24 cellular contexts compared by ENCODE assay signal in genomic region chr10:44988957-44989620, GRCh38. TPM values are rescaled to one million over a fixed set of nuclear protein-coding genes. Genes with fewer than 3 reads are reported as not detected.
A peak's percentile ranks its signal among the peaks of the same experiment; 100 is the strongest.
DNase-seq lines count a peak whose midpoint lies in the region; ATAC-seq and TF ChIP-seq lines count a peak whose summit lies in the region.
"Had no signal": no experiment of that assay in that cellular context is flagged by ENCODE, and none has a peak within 500 bp of the region (broad histone marks: within the 10 kb centered on the region; RNA-seq: fewer than 3 reads in every experiment).

No MANE protein-coding gene starts in this region.

- POLR2A ChIA-PET in activated CD4-positive, alpha-beta memory T cell treated with anti-CD3 and anti-CD28 coated beads for 36 hours (lab: Charles Lee), result no interaction called here
- POLR2A ChIA-PET in activated CD4-positive, alpha-beta memory T cell treated with anti-CD3 and anti-CD28 coated beads, Interleukin-2, amount 10 ng/mL, durations not matched to agents 7 days and 5 days (lab: Charles Lee), result no interaction called here
- POLR2A ChIA-PET in IMR-90 (lab: Charles Lee; ENCODE audit: unreplicated experiment) (no interaction called here), GM10248 (lab: Yijun Ruan, JAX) (no interaction called here)

- no peaks in the 10 kb centered on the region for H3K9me3 Mint-ChIP-seq in activated CD4-positive, alpha-beta memory T cell treated with anti-CD3 and anti-CD28 coated beads for 36 hours
- no peaks in the 10 kb centered on the region for H3K9me3 Mint-ChIP-seq in activated CD4-positive, alpha-beta memory T cell treated with anti-CD3 and anti-CD28 coated beads, Interleukin-2, amount 10 ng/mL, durations not matched to agents 7 days and 5 days
- H3K9me3 Mint-ChIP-seq: T-cell had no signal

- H3K4me3 ChIP-seq in IMR-90 (ENCODE audit: insufficient read depth, low read depth, low read length) (no peak overlapping the region), gastroesophageal sphincter (no peak overlapping the region), suprapubic skin (no peak overlapping the region)
- H3K4me3 ChIP-seq: A549, adrenal gland, stomach had no signal

- no peaks in the 10 kb centered on the region for H3K9me3 ChIP-seq in IMR-90 (ENCODE audit: control insufficient read depth, insufficient read depth, low read length)
- H3K9me3 ChIP-seq in gastroesophageal sphincter, result no peaks in the 10 kb centered on the region
- H3K9me3 ChIP-seq in suprapubic skin, result no peaks in the 10 kb centered on the region
- H3K9me3 ChIP-seq: A549, adrenal gland, stomach had no signal

- no peaks in the 10 kb centered on the region for H3K79me1 ChIP-seq in IMR-90 (ENCODE audit: low read depth in 1 of 2, low read length in 2 of 2)

- DNase-seq in activated CD4-positive, alpha-beta memory T cell treated with anti-CD3 and anti-CD28 coated beads for 36 hours, result peak; percentile 3
- DNase-seq in activated CD4-positive, alpha-beta memory T cell treated with anti-CD3 and anti-CD28 coated beads, Interleukin-2, amount 10 ng/mL, durations not matched to agents 7 days and 5 days, result no peak
- no peak for DNase-seq in IMR-90
- peak; percentile 43 to 48 for DNase-seq in suprapubic skin (ENCODE audit: low spot score in 2 of 2)
- DNase-seq in germinal center (ENCODE audit: low spot score), result no peak
- DNase-seq in GM10248 (ENCODE audit: extremely low spot score), result no peak
- DNase-seq in NCI-H187 treated with DMSO at 0.1 percent for 48 hours (lab: John Stamatoyannopoulos, UW), result no peak
- DNase-seq: activated CD4-positive, alpha-beta T cell treated with anti-CD3 and anti-CD28 coated beads for 48 hours; activated gamma-delta T cell treated with Interleukin-2 at 50 U/mL for 16 hours; central memory CD4-positive, alpha-beta T cell; erythroblast; foreskin melanocyte; midbrain; NCI-H2171 treated with DMSO at 0.1 percent for 48 hours; NCI-H82; PC-3; SIG-M5; stimulated activated CD4-positive, alpha-beta T cell treated with anti-CD3 and anti-CD28 coated beads, Interleukin-4, amount 100 ng/mL, for 4 hours; stomach had no signal

- H3K27me3 ChIP-seq in IMR-90 (ENCODE audit: control insufficient read depth, insufficient read depth, low read length), result no peaks in the 10 kb centered on the region
- no peaks in the 10 kb centered on the region for H3K27me3 ChIP-seq in gastroesophageal sphincter
- H3K27me3 ChIP-seq in suprapubic skin, result no peaks in the 10 kb centered on the region
- H3K27me3 ChIP-seq: adrenal gland, stomach had no signal

- no peaks in the 10 kb centered on the region for H3K4me1 Mint-ChIP-seq in activated CD4-positive, alpha-beta memory T cell treated with anti-CD3 and anti-CD28 coated beads for 36 hours (ENCODE audit: low read depth)
- H3K4me1 Mint-ChIP-seq in activated CD4-positive, alpha-beta memory T cell treated with anti-CD3 and anti-CD28 coated beads, Interleukin-2, amount 10 ng/mL, durations not matched to agents 7 days and 5 days, result peaks cover 2% of the 10 kb centered on the region

- no TSS peak for BruUV-seq in IMR-90 (replicated peaks; lab: Mats Ljungman, UMichigan)

- peaks cover 2% of the 10 kb centered on the region for H3K27me3 Mint-ChIP-seq in activated CD4-positive, alpha-beta memory T cell treated with anti-CD3 and anti-CD28 coated beads for 36 hours
- H3K27me3 Mint-ChIP-seq in activated CD4-positive, alpha-beta memory T cell treated with anti-CD3 and anti-CD28 coated beads, Interleukin-2, amount 10 ng/mL, durations not matched to agents 7 days and 5 days, result peaks cover 6% of the 10 kb centered on the region
- H3K27me3 Mint-ChIP-seq: progenitor cell of endocrine pancreas had no signal

- H3K27ac Mint-ChIP-seq in activated CD4-positive, alpha-beta memory T cell treated with anti-CD3 and anti-CD28 coated beads for 36 hours, result no peak overlapping the region
- no peak overlapping the region for H3K27ac Mint-ChIP-seq in activated CD4-positive, alpha-beta memory T cell treated with anti-CD3 and anti-CD28 coated beads, Interleukin-2, amount 10 ng/mL, durations not matched to agents 7 days and 5 days
- H3K27ac Mint-ChIP-seq: T-cell had no signal

- dilution Hi-C loops in IMR-90 (cut with HindIII; ENCODE audit: low sequenced_read_pairs, unreplicated experiment), result no loop called here

- no peak overlapping the region for H3K56ac ChIP-seq in IMR-90 (ENCODE audit: extremely low read depth, insufficient read depth, low read length)

- peak overlapping the region; percentile 48; the same call in 1 of the 2 replicates for H2BK20ac ChIP-seq in IMR-90 (ENCODE audit: low read depth, low read length)

- TF ChIP-seq RAD21 in IMR-90 (IDR thresholded peaks at IDR 0.05; ENCODE audit: low read length), result no peak

- TF ChIP-seq EP300 in gastroesophageal sphincter (IDR thresholded peaks at IDR 0.05) (no peak), suprapubic skin (IDR thresholded peaks at IDR 0.05) (no peak)

- peak overlapping the region; percentile 46; the same call in 1 of the 2 replicates for H3K4ac ChIP-seq in IMR-90 (ENCODE audit: low read depth, low read length)

- H3K27ac ChIP-seq in IMR-90 (ENCODE audit: insufficient read depth, low read length) (no peak overlapping the region), gastroesophageal sphincter (peak overlapping the region in 3 of 4 donors; percentile 64 to 95 (median 94)), suprapubic skin (no peak overlapping the region)
- H3K27ac ChIP-seq: A549 had no signal

- H3K18ac ChIP-seq in IMR-90 (ENCODE audit: low read depth, low read length), result peak overlapping the region; percentile 21; the same call in 1 of the 2 replicates

- ATAC-seq in IMR-90 (ENCODE audit: low read depth) (no peak), gastroesophageal sphincter (no peak)
- ATAC-seq: A549, PC-3, T-cell had no signal

- no peaks in the 10 kb centered on the region for H3K36me3 Mint-ChIP-seq in activated CD4-positive, alpha-beta memory T cell treated with anti-CD3 and anti-CD28 coated beads for 36 hours
- no peaks in the 10 kb centered on the region for H3K36me3 Mint-ChIP-seq in activated CD4-positive, alpha-beta memory T cell treated with anti-CD3 and anti-CD28 coated beads, Interleukin-2, amount 10 ng/mL, durations not matched to agents 7 days and 5 days (ENCODE audit: low read depth)
- H3K36me3 Mint-ChIP-seq: T-cell had no signal

- no peak overlapping the region for H3K4me2 ChIP-seq in IMR-90 (ENCODE audit: low read depth, low read length)
- H3K4me2 ChIP-seq: A549 had no signal

- H3K23ac ChIP-seq in IMR-90 (ENCODE audit: low read depth, low read length), result no peak overlapping the region

- peak overlapping the region; percentile 74; the same call in 2 of the 3 replicates for H2BK15ac ChIP-seq in IMR-90 (ENCODE audit: low read depth, low read length)

- peaks cover 41% of the 10 kb centered on the region for H3K9me1 ChIP-seq in IMR-90 (ENCODE audit: insufficient read depth, low read length)

- TF ChIP-seq POLR2A in IMR-90 (IDR thresholded peaks at IDR 0.05; ENCODE audit: low read depth, low read length) (no peak), gastroesophageal sphincter (IDR thresholded peaks at IDR 0.05) (no peak), suprapubic skin (IDR thresholded peaks at IDR 0.05) (no peak)

- 88% methylated on average over 5 of the region's 10 CpGs; no CpG with 5 or more reads in 1 of the 2 experiments for WGBS in IMR-90 (ENCODE audit: extremely low coverage in 2 of 2, insufficient read length in 1 of 2), 2 experiments
- 80 to 92% methylated on average over 1 to 6 of the region's 10 CpGs for WGBS in gastroesophageal sphincter (ENCODE audit: low coverage in 1 of 2), 2 donors
- 94% methylated on average over 10 of the region's 10 CpGs for WGBS in suprapubic skin

- peak overlapping the region; percentile 89; the same call in 1 of the 2 replicates for H2AK5ac ChIP-seq in IMR-90 (ENCODE audit: low read depth, low read length)

- H3K9ac ChIP-seq in IMR-90 (ENCODE audit: low read depth, low read length), result no peak overlapping the region

- peak overlapping the region; percentile 64 for H2BK120ac ChIP-seq in IMR-90 (ENCODE audit: low read depth, low read length)

- TF ChIP-seq CTCF in IMR-90 (conservative IDR thresholded peaks at IDR 0.05; ENCODE audit: low read depth, low read length), result no peak
- no peak for TF ChIP-seq CTCF in gastroesophageal sphincter (IDR thresholded peaks at IDR 0.05)
- TF ChIP-seq CTCF in suprapubic skin (IDR thresholded peaks at IDR 0.05), result no peak
- no peak for TF ChIP-seq CTCF in GM10248 (IDR thresholded peaks at IDR 0.05; ENCODE audit: control extremely low read depth, extremely low read depth, low read depth, missing control alignments)

- intact Hi-C loops in activated CD4-positive, alpha-beta memory T cell treated with anti-CD3 and anti-CD28 coated beads for 36 hours (cut with micrococcal nuclease), result no loop called here
- intact Hi-C loops in IMR-90 (cut with micrococcal nuclease), result no loop called here

- H4K8ac ChIP-seq in IMR-90 (ENCODE audit: low read depth in 2 of 2, low read length in 2 of 2), result no peak overlapping the region; a peak in 1 of 4 replicates

- H3K36me3 ChIP-seq in IMR-90 (ENCODE audit: control insufficient read depth, insufficient read depth, low read length) (peaks cover 13% of the 10 kb centered on the region; the same call in 1 of the 2 replicates), gastroesophageal sphincter (peaks cover 0 to 87% of the 10 kb centered on the region in 2 donors), suprapubic skin (peaks cover 37% of the 10 kb centered on the region)

- no peak overlapping the region for H3K4me3 Mint-ChIP-seq in activated CD4-positive, alpha-beta memory T cell treated with anti-CD3 and anti-CD28 coated beads for 36 hours
- no peak overlapping the region for H3K4me3 Mint-ChIP-seq in activated CD4-positive, alpha-beta memory T cell treated with anti-CD3 and anti-CD28 coated beads, Interleukin-2, amount 10 ng/mL, durations not matched to agents 7 days and 5 days
- H3K4me3 Mint-ChIP-seq: T-cell had no signal

- H2AK9ac ChIP-seq in IMR-90 (replicated peaks; ENCODE audit: low read depth, low read length, poor library complexity), result peak overlapping the region; percentile 11

- peaks cover 55% of the 10 kb centered on the region for H3K4me1 ChIP-seq in IMR-90 (ENCODE audit: control insufficient read depth, insufficient read depth, low read length)
- H3K4me1 ChIP-seq in gastroesophageal sphincter, result peaks cover 0 to 74% (median 39%) of the 10 kb centered on the region in 3 donors
- peaks cover 26% of the 10 kb centered on the region for H3K4me1 ChIP-seq in suprapubic skin

- H3K14ac ChIP-seq in IMR-90 (replicated peaks; ENCODE audit: low read depth, low read length), result 0 out of 2 replicates have a peak overlapping the region, but pooled peaks have one; percentile 48

- CTCF ChIA-PET in activated CD4-positive, alpha-beta memory T cell treated with anti-CD3 and anti-CD28 coated beads for 36 hours (lab: Charles Lee), result interaction anchor here (0.7 to 2.2 kb wide), 3 partner anchors 15 to 56 kb away, joined by 3 to 7 read pairs (median 3); no protein-coding TSS in a partner anchor
- CTCF ChIA-PET in activated CD4-positive, alpha-beta memory T cell treated with anti-CD3 and anti-CD28 coated beads, Interleukin-2, amount 10 ng/mL, durations not matched to agents 7 days and 5 days (lab: Charles Lee), result no interaction called here
- CTCF ChIA-PET in IMR-90 (lab: Yijun Ruan, JAX), result no interaction called here
- CTCF ChIA-PET in GM10248 (lab: Yijun Ruan, JAX), result interaction anchor here (1.2 to 3.5 kb wide), 6 partner anchors 11 to 58 kb away, joined by 4 to 12 read pairs (median 7); partner anchors contain the start of gene DEPP1

- peak overlapping the region; percentile 9 for H2BK5ac ChIP-seq in IMR-90 (ENCODE audit: low read depth, low read length, poor library complexity, severe bottlenecking)

- H4K5ac ChIP-seq in IMR-90 (ENCODE audit: low read depth, low read length), result peak overlapping the region; percentile 36

- in situ Hi-C loops in IMR-90 (cut with MboI; ENCODE audit: low sequenced_read_pairs), result loop anchor here (25.0 kb wide), 4 partner anchors 1023 to 1852 kb away; partner anchors contain the start of genes CSGALNACT2 and HNRNPF

- no peak overlapping the region for H2AFZ ChIP-seq in IMR-90 (replicated peaks; ENCODE audit: low read length, poor library complexity)

- peak overlapping the region; percentile 60 for H4K91ac ChIP-seq in IMR-90 (ENCODE audit: insufficient read depth, low read depth, low read length)

- H4K20me1 ChIP-seq in IMR-90 (ENCODE audit: insufficient read depth, low read length), result no peaks in the 10 kb centered on the region

RNA-seq across cellular contexts. Expression of gene DEPP1, which starts 10.5 kb away (rescaled TPM):
- total RNA-seq in activated CD4-positive, alpha-beta memory T cell treated with anti-CD3 and anti-CD28 coated beads for 36 hours, result under 1 TPM; 0.34 to 0.40 TPM
- 1 to 10 TPM; 1.2 to 1.9 TPM for total RNA-seq in activated CD4-positive, alpha-beta memory T cell treated with anti-CD3 and anti-CD28 coated beads, Interleukin-2, amount 10 ng/mL, durations not matched to agents 7 days and 5 days
- 11.7 and 13.6 TPM in 2 replicates for total RNA-seq in IMR-90 (2012; rRNA removed)
- polyA plus RNA-seq in IMR-90 (2012; rRNA removed), result 19.7 and 30.0 TPM in 2 replicates
- polyA plus RNA-seq in IMR-90 (2012; cell fraction: cytosol; rRNA removed), result 16.4 and 30.1 TPM in 2 replicates
- 18.4 and 24.2 TPM in 2 replicates for polyA plus RNA-seq in IMR-90 (2012; cell fraction: nucleus; rRNA removed; ENCODE audit: low replicate concordance)
- 100 to 1,000 TPM in 2 of 4 donors, 10 to 100 TPM in 2; 48.3 to 428 (median 103) TPM for total RNA-seq in gastroesophageal sphincter
- total RNA-seq in suprapubic skin, result 100 to 1,000 TPM in 1 of 4 donors, 10 to 100 TPM in 3; 27.5 to 101 (median 38.2) TPM

RNA-seq across cellular contexts. Expression of gene ZNF22, which starts 11.6 kb away (rescaled TPM):
- 10 to 100 TPM; 19.3 to 19.9 TPM for total RNA-seq in activated CD4-positive, alpha-beta memory T cell treated with anti-CD3 and anti-CD28 coated beads for 36 hours
- total RNA-seq in activated CD4-positive, alpha-beta memory T cell treated with anti-CD3 and anti-CD28 coated beads, Interleukin-2, amount 10 ng/mL, durations not matched to agents 7 days and 5 days, result 10 to 100 TPM; 22.9 to 24.7 TPM
- total RNA-seq in IMR-90 (2012; rRNA removed) (12.4 and 18.6 TPM in 2 replicates), gastroesophageal sphincter (10 to 100 TPM; 19.2 to 35.6 (median 27.1) TPM), suprapubic skin (10 to 100 TPM in 1 of 4 donors, 1 to 10 TPM in 3; 6.7 to 15.1 (median 8.5) TPM)
- 8.4 and 10.6 TPM in 2 replicates for polyA plus RNA-seq in IMR-90 (2012; rRNA removed)
- polyA plus RNA-seq in IMR-90 (2012; cell fraction: cytosol; rRNA removed), result 1.7 and 2.4 TPM in 2 replicates
- polyA plus RNA-seq in IMR-90 (2012; cell fraction: nucleus; rRNA removed; ENCODE audit: low replicate concordance), result 0.39 and 4.0 TPM in 2 replicates

RNA-seq across cellular contexts. Expression of gene RASSF4, which starts 29.5 kb away (rescaled TPM):
- total RNA-seq in activated CD4-positive, alpha-beta memory T cell treated with anti-CD3 and anti-CD28 coated beads for 36 hours, result 1 to 10 TPM in 1 of 2 experiments, under 1 TPM in 1; 0.77 to 1.1 TPM
- 1 to 10 TPM in 1 of 2 experiments, under 1 TPM in 1; 0.50 to 1.2 TPM for total RNA-seq in activated CD4-positive, alpha-beta memory T cell treated with anti-CD3 and anti-CD28 coated beads, Interleukin-2, amount 10 ng/mL, durations not matched to agents 7 days and 5 days
- total RNA-seq in IMR-90 (2012; rRNA removed) (5.9 and 6.1 TPM in 2 replicates), gastroesophageal sphincter (10 to 100 TPM; 23.5 to 57.7 (median 31.6) TPM), suprapubic skin (10 to 100 TPM in 2 of 4 donors, 1 to 10 TPM in 2; 4.4 to 23.3 (median 12.9) TPM)
- 8.6 and 10.1 TPM in 2 replicates for polyA plus RNA-seq in IMR-90 (2012; rRNA removed)
- 4.5 and 6.1 TPM in 2 replicates for polyA plus RNA-seq in IMR-90 (2012; cell fraction: cytosol; rRNA removed)
- 46.1 and 53.0 TPM in 2 replicates for polyA plus RNA-seq in IMR-90 (2012; cell fraction: nucleus; rRNA removed; ENCODE audit: low replicate concordance)

Comparison
In these comparisons a context has a peak if more than half of its experiments do, and no peak if none do; other contexts are left out.
1. DNase-seq: peak in activated CD4-positive, alpha-beta memory T cell treated with anti-CD3 and anti-CD28 coated beads for 36 hours (single experiment) and suprapubic skin (2 of 2); none in activated CD4-positive, alpha-beta memory T cell treated with anti-CD3 and anti-CD28 coated beads, Interleukin-2, amount 10 ng/mL, durations not matched to agents 7 days and 5 days (single experiment), IMR-90 (single experiment), germinal center (single experiment), GM10248 (single experiment) and NCI-H187 treated with DMSO at 0.1 percent for 48 hours (single experiment).
2. CTCF ChIA-PET loops: an anchor here in activated CD4-positive, alpha-beta memory T cell treated with anti-CD3 and anti-CD28 coated beads for 36 hours (0.7 to 2.2 kb wide) and GM10248 (1.2 to 3.5 kb wide); none called in activated CD4-positive, alpha-beta memory T cell treated with anti-CD3 and anti-CD28 coated beads, Interleukin-2, amount 10 ng/mL, durations not matched to agents 7 days and 5 days and IMR-90.
3. H3K27ac ChIP-seq: peak in gastroesophageal sphincter (3 of 4); none in IMR-90 (single experiment) and suprapubic skin (single experiment).